ENCODE assay signal across 8 cellular contexts in genomic region chr7:44881610-44882009, GRCh38. TPM values are rescaled to one million over a fixed set of nuclear protein-coding genes. Genes with fewer than 3 reads are reported as not detected.
DNase-seq lines count a peak whose midpoint lies in the region; ATAC-seq, FAIRE-seq and TF ChIP-seq lines count a peak whose summit lies in the region.

No MANE protein-coding gene starts in this region.

- ATAC-seq in GM19452 (IDR thresholded peaks at IDR 0.05; ENCODE audit: unreplicated experiment), result no peak

- no peak overlapping the region for H3K4ac ChIP-seq in neuronal stem cell (ENCODE audit: low read length)

- DNase-seq in NAMALWA (ENCODE audit: low spot score), result peak; percentile 39
- peak; percentile 79 for DNase-seq in bronchial epithelial cell (ENCODE audit: low read depth)
- no peak for DNase-seq in neuronal stem cell (ENCODE audit: low spot score)
- no peak for DNase-seq in GM19240 (ENCODE audit: insufficient read length, low spot score)
- no peak for DNase-seq in G401 (ENCODE audit: low spot score)
- no peak for DNase-seq in NCI-H345 treated with DMSO at 0.1 percent for 48 hours (lab: John Stamatoyannopoulos, UW; ENCODE audit: unreplicated experiment)

- H3K18ac ChIP-seq in neuronal stem cell (ENCODE audit: low read length), result no peak overlapping the region

- no peak for TF ChIP-seq CTCF in bronchial epithelial cell (IDR thresholded peaks at IDR 0.05; ENCODE audit: insufficient read depth, low read length, severe bottlenecking)

- H2AFZ ChIP-seq in neuronal stem cell (ENCODE audit: low read length), result no peak overlapping the region

- H3K14ac ChIP-seq in neuronal stem cell (ENCODE audit: low read length), result no peak overlapping the region

- no peak overlapping the region for H2BK12ac ChIP-seq in neuronal stem cell (ENCODE audit: low read length)

- no peak overlapping the region for H2BK15ac ChIP-seq in neuronal stem cell (ENCODE audit: low read length)

- H3K9me3 ChIP-seq in ES-I3 (ENCODE audit: control insufficient read depth, insufficient read depth, low read length) (no peaks in the 10 kb centered on the region), neuronal stem cell (replicated peaks in 1 of 2; ENCODE audit: control insufficient read depth in 2 of 2, insufficient read depth in 1 of 2, low read depth in 1 of 2, low read length in 2 of 2) (no peaks in the 10 kb centered on the region)

- peak overlapping the region; percentile 13 for H3K4me2 ChIP-seq in neuronal stem cell (ENCODE audit: insufficient read depth, low read length, poor library complexity, severe bottlenecking)

- H3K9ac ChIP-seq in ES-I3 (ENCODE audit: low read depth, low read length) (peak overlapping the region; percentile 29; the same call in 1 of the 2 replicates), neuronal stem cell (ENCODE audit: low read depth, low read length, poor library complexity) (no peak overlapping the region)

- no peaks in the 10 kb centered on the region for H3K27me3 ChIP-seq in bronchial epithelial cell (ENCODE audit: control insufficient read depth, insufficient read depth, low read length)
- no peaks in the 10 kb centered on the region for H3K27me3 ChIP-seq in neuronal stem cell (ENCODE audit: control insufficient read depth in 3 of 3, insufficient read depth in 3 of 3, low read depth in 1 of 3, low read length in 3 of 3)

- peaks cover 22% of the 10 kb centered on the region; the same call in 1 of the 2 replicates for H3K36me3 ChIP-seq in ES-I3 (ENCODE audit: insufficient read depth, low read length)
- no peaks in the 10 kb centered on the region for H3K36me3 ChIP-seq in bronchial epithelial cell (ENCODE audit: control insufficient read depth, insufficient read depth, low read length)
- H3K36me3 ChIP-seq in neuronal stem cell (replicated peaks in 1 of 2; ENCODE audit: control insufficient read depth in 2 of 2, insufficient read depth in 2 of 2, low read length in 2 of 2), result peaks cover 7 to 73% of the 10 kb centered on the region in 2 donors

- in situ Hi-C loops in G401 (cut with HindIII; ENCODE audit: low sequenced_read_pairs), result no loop called here

- no peak overlapping the region for H2BK5ac ChIP-seq in neuronal stem cell (ENCODE audit: low read length)

- peaks cover 15% of the 10 kb centered on the region for H3K4me1 ChIP-seq in ES-I3 (ENCODE audit: insufficient read depth, low read length)
- peaks cover 13 to 31% of the 10 kb centered on the region in 2 donors for H3K4me1 ChIP-seq in neuronal stem cell (ENCODE audit: control insufficient read depth in 2 of 2, insufficient read depth in 1 of 2, low read depth in 1 of 2, low read length in 2 of 2)

- peaks cover 9% of the 10 kb centered on the region for H3K79me1 ChIP-seq in neuronal stem cell (ENCODE audit: low read depth, low read length)

- H4K91ac ChIP-seq in neuronal stem cell (ENCODE audit: low read depth, low read length, poor library complexity), result no peak overlapping the region

- no peak overlapping the region for H4K8ac ChIP-seq in neuronal stem cell (ENCODE audit: low read depth, low read length)

- no peak overlapping the region for H2BK120ac ChIP-seq in neuronal stem cell (ENCODE audit: low read depth, low read length)

- no peak overlapping the region for H3K23ac ChIP-seq in neuronal stem cell (ENCODE audit: low read depth, low read length, poor library complexity)

- no peak for FAIRE-seq in bronchial epithelial cell (lab: Jason Lieb, UNC)

- H3K27ac ChIP-seq in neuronal stem cell (replicated peaks; ENCODE audit: low read length), result no peak overlapping the region

- H2AK5ac ChIP-seq in neuronal stem cell (ENCODE audit: low read depth, low read length), result no peak overlapping the region

- H3K4me3 ChIP-seq in bronchial epithelial cell (ENCODE audit: low read depth, low read length), result peak overlapping the region; percentile 20
- peak overlapping the region in 1 of 2 donors; percentile 95 for H3K4me3 ChIP-seq in neuronal stem cell (ENCODE audit: low read length in 2 of 2)

RNA-seq across cellular contexts. Expression of gene PURB, which starts 3.7 kb away (rescaled TPM):
- total RNA-seq in bronchial epithelial cell, result 18.2 and 19.6 TPM in 2 replicates
- polyA plus RNA-seq in neuronal stem cell (2013, experiment 1 of 2), result 12.2 TPM
- 12.7 TPM for polyA plus RNA-seq in neuronal stem cell (2013, experiment 2 of 2)
- total RNA-seq in G401 (2014; rRNA removed; shearing (Covaris generic)), result 11.1 and 13.1 TPM in 2 replicates

RNA-seq across cellular contexts. Expression of gene H2AZ2, which starts 33.7 kb away (rescaled TPM):
- total RNA-seq in bronchial epithelial cell, result 136 and 140 TPM in 2 replicates
- polyA plus RNA-seq in neuronal stem cell (2013, experiment 1 of 2), result 428 TPM
- 421 TPM for polyA plus RNA-seq in neuronal stem cell (2013, experiment 2 of 2)
- total RNA-seq in G401 (2014; rRNA removed; shearing (Covaris generic)), result 315 and 379 TPM in 2 replicates

Comparison
In these comparisons a context has a peak if more than half of its experiments do, and no peak if none do; other contexts are left out.
1. DNase-seq: peak in NAMALWA (single experiment) and bronchial epithelial cell (single experiment); none in neuronal stem cell (single experiment), GM19240 (single experiment), G401 (single experiment) and NCI-H345 treated with DMSO at 0.1 percent for 48 hours (single experiment).